Comparison of ENCODE assay signal across 8 cellular contexts in genomic region chr10:72126184-72126871, GRCh38. TPM values are rescaled to one million over a fixed set of nuclear protein-coding genes. Genes with fewer than 3 reads are reported as not detected.
DNase-seq lines count a peak whose midpoint lies in the region; ATAC-seq and TF ChIP-seq lines count a peak whose summit lies in the region.

No MANE protein-coding gene starts in this region.

- H3K9me3 ChIP-seq in ascending aorta = no peaks in the 10 kb centered on the region

- CTCF ChIA-PET in activated CD4-positive, alpha-beta T cell treated with anti-CD3 and anti-CD28 coated beads for 36 hours (lab: Charles Lee) = interaction anchor here (0.7 to 4.1 kb wide), 14 partner anchors 10 to 215 kb away, joined by 3 to 34 read pairs (median 4); no protein-coding TSS in a partner anchor

- peak overlapping the region in 1 of 2 donors; percentile 21 for H3K27ac ChIP-seq in ascending aorta

- H3K27me3 Mint-ChIP-seq in activated CD4-positive, alpha-beta T cell treated with anti-CD3 and anti-CD28 coated beads for 36 hours = no peaks in the 10 kb centered on the region

- no peak overlapping the region for H3K4me3 Mint-ChIP-seq in activated CD4-positive, alpha-beta T cell treated with anti-CD3 and anti-CD28 coated beads for 36 hours

- peaks cover 0 to 7% of the 10 kb centered on the region in 2 donors for H3K4me1 ChIP-seq in ascending aorta

- no peak for DNase-seq in activated CD4-positive, alpha-beta T cell treated with anti-CD3 and anti-CD28 coated beads for 36 hours
- DNase-seq in activated CD4-positive, alpha-beta T cell treated with anti-CD3 and anti-CD28 coated beads, Interleukin-2, amount 50 U/mL, for 1 hour = no peak
- DNase-seq in NCI-H460 (ENCODE audit: extremely low read depth, low read depth) (peak; percentile 30), epidermal melanocyte (ENCODE audit: insufficient read length, low spot score) (peak; percentile 50), pulmonary artery endothelial cell (ENCODE audit: low read depth, low spot score) (peak; percentile 41), ascending aorta (ENCODE audit: low spot score in 2 of 2) (no peak)

- H3K36me3 ChIP-seq in ascending aorta = peaks cover 2 to 12% of the 10 kb centered on the region in 2 donors

- no peaks in the 10 kb centered on the region for H3K9me3 Mint-ChIP-seq in activated CD4-positive, alpha-beta T cell treated with anti-CD3 and anti-CD28 coated beads for 36 hours (ENCODE audit: low read depth)

- peaks cover 16% of the 10 kb centered on the region for H3K36me3 Mint-ChIP-seq in activated CD4-positive, alpha-beta T cell treated with anti-CD3 and anti-CD28 coated beads for 36 hours (ENCODE audit: low read depth)

- TF ChIP-seq CTCF in ascending aorta (IDR thresholded peaks at IDR 0.05) = no peak

- POLR2A ChIA-PET in activated CD4-positive, alpha-beta T cell treated with anti-CD3 and anti-CD28 coated beads for 36 hours (lab: Charles Lee) = interaction anchor here (0.7 kb wide), 1 partner anchor 147 kb away, joined by 3 read pairs; no protein-coding TSS in a partner anchor

- intact Hi-C loops in activated CD4-positive, alpha-beta T cell treated with anti-CD3 and anti-CD28 coated beads for 36 hours (cut with DNase I, micrococcal nuclease) = loop anchor here in 1 of 2 experiments (1.0 kb wide), 1 partner anchor 214 kb away; no protein-coding TSS in a partner anchor
- intact Hi-C loops in ascending aorta (cut with DNase I) = loop anchor here (5.0 kb wide), 1 partner anchor 201 kb away; no protein-coding TSS in a partner anchor

- H3K4me1 Mint-ChIP-seq in activated CD4-positive, alpha-beta T cell treated with anti-CD3 and anti-CD28 coated beads for 36 hours = peaks cover 39% of the 10 kb centered on the region

- no peaks in the 10 kb centered on the region for H3K27me3 ChIP-seq in ascending aorta

- peak; percentile 44 for ATAC-seq in activated CD4-positive, alpha-beta T cell treated with anti-CD3 and anti-CD28 coated beads for 36 hours
- ATAC-seq in HG03571 (IDR thresholded peaks at IDR 0.05; ENCODE audit: unreplicated experiment) (no peak), HG03565 (IDR thresholded peaks at IDR 0.05; ENCODE audit: unreplicated experiment) (no peak)

- H3K27ac Mint-ChIP-seq in activated CD4-positive, alpha-beta T cell treated with anti-CD3 and anti-CD28 coated beads for 36 hours = no peak overlapping the region

- H3K4me3 ChIP-seq in ascending aorta = no peak overlapping the region

RNA-seq across cellular contexts. Expression of gene SPOCK2, which starts 38.0 kb away (rescaled TPM):
- 100 to 1,000 TPM; 158 to 165 TPM for total RNA-seq in activated CD4-positive, alpha-beta T cell treated with anti-CD3 and anti-CD28 coated beads for 36 hours
- 0.47 and 1.1 TPM in 2 replicates for total RNA-seq in NCI-H460 (2014; rRNA removed; shearing (Covaris generic))
- polyA plus RNA-seq in NCI-H460 (2014; cell fraction: nucleus; rRNA removed) = 1.8 and 2.3 TPM in 2 replicates
- total RNA-seq in pulmonary artery endothelial cell = 0.18 and 0.20 TPM in 2 replicates
- total RNA-seq in ascending aorta = 9.7 TPM

Comparison
In these comparisons a context has a peak if more than half of its experiments do, and no peak if none do; other contexts are left out.
1. DNase-seq: peak in NCI-H460 (single experiment), epidermal melanocyte (single experiment) and pulmonary artery endothelial cell (single experiment); none in activated CD4-positive, alpha-beta T cell treated with anti-CD3 and anti-CD28 coated beads for 36 hours (single experiment), activated CD4-positive, alpha-beta T cell treated with anti-CD3 and anti-CD28 coated beads, Interleukin-2, amount 50 U/mL, for 1 hour (single experiment) and ascending aorta (0 of 2).
2. RNA of gene SPOCK2, which starts 38.0 kb away (total RNA-seq): 158 to 165 TPM in activated CD4-positive, alpha-beta T cell treated with anti-CD3 and anti-CD28 coated beads for 36 hours; 9.7 TPM in ascending aorta (single experiment), 0.47 to 1.1 TPM in NCI-H460 and 0.18 to 0.20 TPM in pulmonary artery endothelial cell; every median in the first group is over 10 times any median in the second.